Comparison of ENCODE assay signal across 20 cellular contexts in the genomic region with DNA sequence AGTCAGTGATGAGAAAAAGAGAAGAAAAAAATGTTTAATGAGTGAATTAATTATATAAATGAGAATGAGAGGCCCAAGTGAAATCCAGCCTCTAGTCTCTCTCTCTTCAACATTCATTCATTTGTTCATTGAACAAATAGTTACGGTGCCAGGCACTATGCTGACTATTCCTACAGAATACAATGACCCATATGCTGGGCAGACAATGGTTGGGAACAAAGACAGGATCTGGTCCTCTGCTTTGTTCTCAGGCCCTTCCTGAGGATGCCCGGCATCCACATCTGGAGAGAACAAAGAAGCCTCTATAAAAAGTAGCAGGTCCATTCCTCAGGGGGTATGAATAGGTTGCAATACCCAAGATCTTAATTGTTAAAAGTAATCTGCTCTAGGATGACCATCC. TPM values are rescaled to one million over a fixed set of nuclear protein-coding genes. Genes with fewer than 3 reads are reported as not detected.
DNase-seq lines count a peak whose midpoint lies in the region; ATAC-seq and TF ChIP-seq lines count a peak whose summit lies in the region.
"Had no signal": no experiment of that assay in that cellular context is flagged by ENCODE, and none has a peak within 500 bp of the region (broad histone marks: within the 10 kb centered on the region; RNA-seq: fewer than 3 reads in every experiment).

No MANE protein-coding gene starts in this region.

- H3K27me3 ChIP-seq in effector memory CD4-positive, alpha-beta T cell (replicated peaks; ENCODE audit: control insufficient read depth, insufficient read depth, low read length, poor library complexity, severe bottlenecking) = no peaks in the 10 kb centered on the region
- no peaks in the 10 kb centered on the region for H3K27me3 ChIP-seq in neutrophil
- H3K27me3 ChIP-seq in H9 (ENCODE audit: insufficient read depth, low read length) = no peaks in the 10 kb centered on the region
- H3K27me3 ChIP-seq in Peyer's patch = no peaks in the 10 kb centered on the region
- H3K27me3 ChIP-seq: body of pancreas, pancreas, tibial artery had no signal

- H4K8ac ChIP-seq in H9 (replicated peaks; ENCODE audit: insufficient read length, low read depth, low read length) = no peak overlapping the region

- no peak overlapping the region for H4K91ac ChIP-seq in H9 (ENCODE audit: insufficient read length, low read depth, low read length)

- no peak overlapping the region for H3K56ac ChIP-seq in H9 (ENCODE audit: insufficient read length, low read depth, low read length)

- ATAC-seq in HG02759 (IDR thresholded peaks at IDR 0.05; ENCODE audit: unreplicated experiment) = no peak
- ATAC-seq: body of pancreas, GM12878, GM23338, K562, pancreas had no signal

- no peak overlapping the region for H3K4ac ChIP-seq in H9 (ENCODE audit: low read depth, low read length)

- H3K18ac ChIP-seq in H9 (ENCODE audit: insufficient read length, low read depth, low read length) = no peak overlapping the region

- TF ChIP-seq CTCF in HFFc6 (IDR thresholded peaks at IDR 0.05) (no peak), neutrophil (IDR thresholded peaks at IDR 0.05) (no peak), H9 (conservative IDR thresholded peaks at IDR 0.05) (no peak), Peyer's patch (IDR thresholded peaks at IDR 0.05) (no peak)

- H3K4me3 ChIP-seq in effector memory CD4-positive, alpha-beta T cell (ENCODE audit: insufficient read depth, low read depth, low read length, poor library complexity, severe bottlenecking) = no peak overlapping the region
- H3K4me3 ChIP-seq in neutrophil (ENCODE audit: low read depth in 1 of 2, low read length in 1 of 2) (peak overlapping the region; percentile 55 to 98), Peyer's patch (no peak overlapping the region)
- H3K4me3 ChIP-seq: body of pancreas, GM12878, GM23338, K562, pancreas, tibial artery had no signal

- H3K27ac Mint-ChIP-seq in HFFc6 = peak overlapping the region; percentile 43; the same call in 1 of the 2 replicates
- H3K27ac Mint-ChIP-seq in H9 = peak overlapping the region in 1 of 3 experiments; percentile 71; a peak in 1 of 7 replicates
- H3K27ac Mint-ChIP-seq: activated naive CD8-positive, alpha-beta T cell treated with anti-CD3 and anti-CD28 coated beads, Interleukin-2, amount 10 ng/mL, durations not matched to agents 7 days and 5 days; GM23338 had no signal

- H3K23me2 ChIP-seq in H9 (ENCODE audit: insufficient read length, low read depth, low read length, poor library complexity, severe bottlenecking) = no peaks in the 10 kb centered on the region

- H3K9me3 Mint-ChIP-seq in HFFc6 = no peaks in the 10 kb centered on the region
- no peaks in the 10 kb centered on the region for H3K9me3 Mint-ChIP-seq in H9
- H3K9me3 Mint-ChIP-seq: activated naive CD8-positive, alpha-beta T cell treated with anti-CD3 and anti-CD28 coated beads, Interleukin-2, amount 10 ng/mL, durations not matched to agents 7 days and 5 days; GM23338 had no signal

- H2AFZ ChIP-seq in H9 (ENCODE audit: low read length) = no peak overlapping the region
- H2AFZ ChIP-seq: GM23338 had no signal

- H4K5ac ChIP-seq in H9 (ENCODE audit: insufficient read length, low read depth, low read length) = no peak overlapping the region

- H2BK20ac ChIP-seq in H9 (ENCODE audit: low read depth, low read length, poor library complexity, severe bottlenecking) = no peak overlapping the region

- H3K27ac ChIP-seq in effector memory CD4-positive, alpha-beta T cell (ENCODE audit: insufficient read depth, low read length, poor library complexity, severe bottlenecking) = peak overlapping the region; percentile 44
- H3K27ac ChIP-seq in neutrophil (peak overlapping the region; percentile 85), H9 (ENCODE audit: insufficient read length, low read depth, low read length) (no peak overlapping the region), Peyer's patch (peak overlapping the region in 1 of 4 donors; percentile 36)
- H3K27ac ChIP-seq: body of pancreas, pancreas, tibial artery, WERI-Rb-1 had no signal

- peaks cover 41% of the 10 kb centered on the region for H3K36me3 Mint-ChIP-seq in HFFc6 (ENCODE audit: low read depth)
- peaks cover 8 to 15% (median 14%) of the 10 kb centered on the region in 3 experiments; a peak in 5 of 7 replicates for H3K36me3 Mint-ChIP-seq in H9 (ENCODE audit: insufficient read depth in 1 of 3, low read depth in 3 of 3)

- H3K14ac ChIP-seq in H9 (ENCODE audit: insufficient read depth, low read length) = no peak overlapping the region

- no peaks in the 10 kb centered on the region for H3K79me1 ChIP-seq in H9 (ENCODE audit: insufficient read depth, low read depth, low read length, poor library complexity, severe bottlenecking)

- H3K4me1 Mint-ChIP-seq in HFFc6 (ENCODE audit: low read depth) (peaks cover 72% of the 10 kb centered on the region), H9 (peaks cover 14 to 16% of the 10 kb centered on the region in 2 experiments)

- no peaks in the 10 kb centered on the region for H3K79me2 ChIP-seq in H9 (ENCODE audit: insufficient read depth, low read length)

- no peak overlapping the region for H3K23ac ChIP-seq in H9 (ENCODE audit: insufficient read length, low read depth, low read length)

- H3K4me2 ChIP-seq in H9 (ENCODE audit: insufficient read depth, insufficient read length, low read length) = no peak overlapping the region
- H3K4me2 ChIP-seq: GM23338 had no signal

- no peak overlapping the region for H2BK12ac ChIP-seq in H9 (ENCODE audit: insufficient read length, low read depth, low read length)

- H3K4me3 Mint-ChIP-seq in HFFc6 = no peak overlapping the region
- H3K4me3 Mint-ChIP-seq in H9 = no peak overlapping the region
- H3K4me3 Mint-ChIP-seq: GM23338 had no signal

- H3T11ph ChIP-seq in H9 (ENCODE audit: low read length) = no peak overlapping the region

- no peak for TF ChIP-seq POLR2A in Peyer's patch (IDR thresholded peaks at IDR 0.05)

- no peaks in the 10 kb centered on the region for H4K20me1 ChIP-seq in H9 (ENCODE audit: control insufficient read depth, insufficient read depth, insufficient read length)

- H3K27me3 Mint-ChIP-seq in HFFc6 (ENCODE audit: insufficient read depth) (no peaks in the 10 kb centered on the region), H9 (ENCODE audit: low read depth) (peaks cover 3% of the 10 kb centered on the region)

- DNase-seq in Ammon's horn (ENCODE audit: low spot score) (peak; percentile 84), HFFc6 (no peak), H9 (no peak), Peyer's patch (no peak), germinal center (ENCODE audit: low spot score) (no peak)
- no peak for DNase-seq in effector memory CD4-positive, alpha-beta T cell
- DNase-seq: activated naive CD8-positive, alpha-beta T cell treated with anti-CD3 and anti-CD28 coated beads, Interleukin-2, amount 10 ng/mL, durations not matched to agents 7 days and 5 days; body of pancreas; islet precursor cell; MM.1S; NCI-H146; pancreas; SHP77; tibial artery; WERI-Rb-1 had no signal

- H2AK5ac ChIP-seq in H9 (ENCODE audit: insufficient read length, low read length) = no peak overlapping the region

- no peak overlapping the region for H2BK5ac ChIP-seq in H9 (ENCODE audit: insufficient read length, low read length)

- H2BK15ac ChIP-seq in H9 (ENCODE audit: low read depth, low read length) = no peak overlapping the region

- WGBS in H9 (ENCODE audit: extremely low coverage, insufficient read length, low lambda C conversion rate) = no CpG with 5 or more reads among the region's 2 CpGs

- H3K9me3 ChIP-seq in effector memory CD4-positive, alpha-beta T cell (ENCODE audit: control insufficient read depth, low read length) = no peaks in the 10 kb centered on the region
- H3K9me3 ChIP-seq in neutrophil (no peaks in the 10 kb centered on the region), H9 (ENCODE audit: control insufficient read depth, low read depth, low read length) (no peaks in the 10 kb centered on the region), Peyer's patch (no peaks in the 10 kb centered on the region)
- H3K9me3 ChIP-seq: body of pancreas, pancreas, tibial artery had no signal

- H3K4me1 ChIP-seq in effector memory CD4-positive, alpha-beta T cell (ENCODE audit: control insufficient read depth, insufficient read depth, low read length, poor library complexity, severe bottlenecking) = peaks cover 53% of the 10 kb centered on the region
- H3K4me1 ChIP-seq in neutrophil (ENCODE audit: control insufficient read depth in 1 of 2, insufficient read depth in 1 of 2, low read depth in 1 of 2, low read length in 1 of 2) (peaks cover 100% of the 10 kb centered on the region in 2 experiments), H9 (ENCODE audit: insufficient read depth, low read length) (no peaks in the 10 kb centered on the region), Peyer's patch (peaks cover 0 to 30% (median 12%) of the 10 kb centered on the region in 4 donors)
- H3K4me1 ChIP-seq: body of pancreas, pancreas had no signal

- peaks cover 16% of the 10 kb centered on the region for H3K36me3 ChIP-seq in effector memory CD4-positive, alpha-beta T cell (ENCODE audit: control insufficient read depth, insufficient read depth, low read length)
- H3K36me3 ChIP-seq in neutrophil = peaks cover 18% of the 10 kb centered on the region
- no peaks in the 10 kb centered on the region for H3K36me3 ChIP-seq in Peyer's patch
- H3K36me3 ChIP-seq: pancreas, WERI-Rb-1 had no signal

- no peak overlapping the region for H2BK120ac ChIP-seq in H9 (ENCODE audit: low read depth, low read length, poor library complexity, severe bottlenecking)

- H3K9ac ChIP-seq in H9 (ENCODE audit: extremely low read depth, insufficient read length, low read length) = no peak overlapping the region

RNA-seq across cellular contexts. Expression of gene ADAM19, which starts 6.9 kb away (rescaled TPM):
- total RNA-seq in HFFc6 (2021; fragmentation: NEBNext Ultra II Directional; extraction: Animal tissue kit (Norgen Biotek cat#: 25700)) = 100 to 1,000 TPM in 2 of 6 experiments, 10 to 100 TPM in 4; 75.4 to 152 (median 83.2) TPM
- total RNA-seq in H9 (2021) (9.5 and 9.9 TPM in 2 replicates), Peyer's patch (10 to 100 TPM in 1 of 4 donors, 1 to 10 TPM in 3; 1.1 to 47.9 (median 5.4) TPM)

Comparison
In these comparisons a context has a peak if more than half of its experiments do, and no peak if none do; other contexts are left out.
1. H3K4me3 ChIP-seq: peak in neutrophil (2 of 2); none in effector memory CD4-positive, alpha-beta T cell (single experiment) and Peyer's patch (0 of 4).